Comparison of ENCODE assay signal across 9 cellular contexts in the genomic region with DNA sequence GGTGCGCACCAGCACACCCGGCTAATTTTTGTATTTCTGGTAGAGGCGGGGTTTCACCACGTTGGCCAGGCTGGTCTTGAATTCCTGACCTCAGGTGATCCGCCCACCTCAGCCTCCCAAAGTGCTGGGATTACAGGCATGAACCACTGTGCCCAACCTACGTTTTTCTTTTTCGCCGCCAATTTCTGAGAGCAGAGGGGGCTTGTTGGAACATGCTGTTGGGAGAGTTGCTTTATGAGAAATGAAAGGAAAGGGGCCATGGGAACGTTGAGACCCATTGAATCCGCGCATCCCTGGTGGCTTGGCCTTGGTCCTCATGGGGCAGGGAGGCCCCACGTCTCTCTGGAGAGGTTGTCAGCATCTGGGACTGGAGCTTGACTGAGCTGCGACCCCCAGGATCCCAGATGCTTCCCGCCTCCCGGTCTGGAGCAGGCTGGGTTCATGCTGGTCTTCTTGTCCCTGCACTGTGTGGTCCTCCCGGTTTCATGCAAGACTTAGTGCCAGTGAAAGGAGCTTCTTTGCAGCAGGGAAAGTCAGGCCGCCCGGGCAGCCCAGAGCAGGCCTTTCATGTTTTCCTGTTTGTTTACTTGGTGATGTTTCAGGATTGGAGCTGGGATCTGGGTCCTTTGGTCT. TPM values are rescaled to one million over a fixed set of nuclear protein-coding genes. Genes with fewer than 3 reads are reported as not detected.
A peak's percentile ranks its signal among the peaks of the same experiment; 100 is the strongest.
DNase-seq lines count a peak whose midpoint lies in the region; ATAC-seq and TF ChIP-seq lines count a peak whose summit lies in the region.
"Had no signal": no experiment of that assay in that cellular context is flagged by ENCODE, and none has a peak within 500 bp of the region (broad histone marks: within the 10 kb centered on the region; RNA-seq: fewer than 3 reads in every experiment).

No MANE protein-coding gene starts in this region.

- H4K20me1 ChIP-seq in BLaER1 treated with 17β-estradiol and CSF1 and Interleukin-3, amounts not matched to agents 10 nM and 100 nM, result peaks cover 0 to 64% (median 5%) of the 10 kb centered on the region in 11 experiments; a peak in 9 of 22 replicates
- no peaks in the 10 kb centered on the region for H4K20me1 ChIP-seq in HCT116 (ENCODE audit: insufficient read depth)

- H3K9me3 ChIP-seq in BLaER1 treated with 17β-estradiol and CSF1 and Interleukin-3, amounts not matched to agents 10 nM and 100 nM (replicated peaks in 1 of 11), result no peaks in the 10 kb centered on the region
- no peaks in the 10 kb centered on the region for H3K9me3 ChIP-seq in HCT116 (ENCODE audit: control insufficient read depth in 1 of 2, insufficient read depth in 1 of 2, low read depth in 1 of 2, low read length in 2 of 2)
- H3K9me3 ChIP-seq in colonic mucosa, result no peaks in the 10 kb centered on the region
- H3K9me3 ChIP-seq in neutrophil, result no peaks in the 10 kb centered on the region
- H3K9me3 ChIP-seq in adrenal gland (replicated peaks in 1 of 3), result no peaks in the 10 kb centered on the region

- H3K4me3 ChIP-seq in BLaER1 treated with 17β-estradiol and CSF1 and Interleukin-3, amounts not matched to agents 10 nM and 100 nM, result no peak overlapping the region
- peak overlapping the region; percentile 10 to 14; a peak in 2 of 4 replicates for H3K4me3 ChIP-seq in HCT116 (replicated peaks in 1 of 2; ENCODE audit: low read depth in 1 of 2, low read length in 2 of 2)
- no peak overlapping the region for H3K4me3 ChIP-seq in colonic mucosa
- H3K4me3 ChIP-seq in neutrophil (ENCODE audit: low read depth in 1 of 2, low read length in 1 of 2), result no peak overlapping the region
- no peak overlapping the region for H3K4me3 ChIP-seq in adrenal gland

- H3K27ac ChIP-seq in BLaER1 treated with 17β-estradiol and CSF1 and Interleukin-3, amounts not matched to agents 10 nM and 100 nM, result peak overlapping the region in 9 of 11 experiments; percentile 4 to 55 (median 47); a peak in 13 of 22 replicates
- H3K27ac ChIP-seq in HCT116 (ENCODE audit: low read depth, low read length) (peak overlapping the region; percentile 6; the same call in 1 of the 2 replicates), colonic mucosa (peak overlapping the region; percentile 17), neutrophil (peak overlapping the region; percentile 52), adrenal gland (peak overlapping the region in 1 of 5 donors; percentile 69)

- peaks cover 0 to 69% (median 19%) of the 10 kb centered on the region in 11 experiments; a peak in 11 of 22 replicates for H3K36me3 ChIP-seq in BLaER1 treated with 17β-estradiol and CSF1 and Interleukin-3, amounts not matched to agents 10 nM and 100 nM
- no peaks in the 10 kb centered on the region for H3K36me3 ChIP-seq in HCT116 (ENCODE audit: control insufficient read depth in 1 of 2, insufficient read depth in 2 of 2, low read length in 2 of 2)
- H3K36me3 ChIP-seq in colonic mucosa, result no peaks in the 10 kb centered on the region
- H3K36me3 ChIP-seq in neutrophil, result peaks cover 95% of the 10 kb centered on the region
- no peaks in the 10 kb centered on the region for H3K36me3 ChIP-seq in adrenal gland (replicated peaks in 1 of 2)

- peak overlapping the region in 7 of 11 experiments; percentile 10 to 48 (median 19); a peak in 5 of 22 replicates for H3K9ac ChIP-seq in BLaER1 treated with 17β-estradiol and CSF1 and Interleukin-3, amounts not matched to agents 10 nM and 100 nM
- H3K9ac ChIP-seq in HCT116 (ENCODE audit: low read length), result peak overlapping the region; percentile 16; the same call in 1 of the 2 replicates
- H3K9ac ChIP-seq in colonic mucosa (ENCODE audit: low read depth in 2 of 2, low read length in 2 of 2), result peak overlapping the region in 1 of 2 donors; percentile 0

- DNase-seq in HCT116 (ENCODE audit: low read depth, low spot score) (no peak), colonic mucosa (no peak), NCI-H524 (lab: John Stamatoyannopoulos, UW) (no peak), adrenal gland (no peak), islet precursor cell (no peak)
- DNase-seq: activated naive CD8-positive, alpha-beta T cell treated with anti-CD3 and anti-CD28 coated beads, Interleukin-2, amount 10 ng/mL, durations not matched to agents 7 days and 5 days; occipital lobe had no signal

- no peaks in the 10 kb centered on the region for H3K9me2 ChIP-seq in HCT116 (ENCODE audit: insufficient read depth)

- RAD21 ChIA-PET in HCT116 (lab: Charles Lee; ENCODE audit: low non-redundant PET in 1 of 2, low total read pairs in 2 of 2, uncharacterized antibody in 2 of 2, unreplicated experiment in 2 of 2), result no interaction called here

- 71 to 79% (median 77%) methylated on average over 18 of the region's 18 CpGs for WGBS in adrenal gland, 4 donors

- intact Hi-C loops in HCT116 (cut with micrococcal nuclease) (no loop called here), colonic mucosa (cut with DNase I) (no loop called here), adrenal gland (cut with DNase I) (loop anchor here in 1 of 2 donors (10.0 kb wide), 1 partner anchor 112 kb away; no protein-coding TSS in a partner anchor)

- TF ChIP-seq CTCF in HCT116 (IDR thresholded peaks at IDR 0.05 in 2 of 3, conservative IDR thresholded peaks at IDR 0.05 in 1 of 3; ENCODE audit: borderline replicate concordance in 1 of 3, insufficient read depth in 1 of 3, low read depth in 2 of 3, low read length in 2 of 3), result no peak
- no peak for TF ChIP-seq CTCF in colonic mucosa (IDR thresholded peaks at IDR 0.05)
- no peak for TF ChIP-seq CTCF in neutrophil (IDR thresholded peaks at IDR 0.05)
- no peak for TF ChIP-seq CTCF in adrenal gland (IDR thresholded peaks at IDR 0.05)

- no peak for TF ChIP-seq RAD21 in HCT116 (IDR thresholded peaks at IDR 0.05; ENCODE audit: low read depth)

- CTCF ChIA-PET in HCT116 (lab: Charles Lee), result no interaction called here

- no peak for ATAC-seq in HCT116

- POLR2A ChIA-PET in HCT116 (lab: Charles Lee), result no interaction called here

- H3K4me2 ChIP-seq in BLaER1 treated with 17β-estradiol and CSF1 and Interleukin-3, amounts not matched to agents 10 nM and 100 nM, result peak overlapping the region in 10 of 11 experiments; percentile 46 to 92 (median 84); a peak in 19 of 22 replicates
- peak overlapping the region; percentile 82 for H3K4me2 ChIP-seq in HCT116 (ENCODE audit: low read length)

- TSS peak; percentile 60 for BruUV-seq in HCT116 (replicated peaks; lab: Mats Ljungman, UMichigan)

- H3K79me2 ChIP-seq in HCT116 (ENCODE audit: insufficient read depth, low read length), result no peaks in the 10 kb centered on the region

- no peak overlapping the region for H2AFZ ChIP-seq in HCT116 (ENCODE audit: low read depth, low read length, poor library complexity, severe bottlenecking)

- TF ChIP-seq POLR2A in HCT116 (IDR thresholded peaks at IDR 0.05; ENCODE audit: borderline replicate concordance, extremely low read depth, insufficient read depth, insufficient read length) (no peak), adrenal gland (IDR thresholded peaks at IDR 0.05) (no peak)

- peaks cover 17 to 54% (median 37%) of the 10 kb centered on the region in 10 experiments for H3K4me1 ChIP-seq in BLaER1 treated with 17β-estradiol and CSF1 and Interleukin-3, amounts not matched to agents 10 nM and 100 nM
- H3K4me1 ChIP-seq in HCT116 (ENCODE audit: control insufficient read depth in 1 of 2, insufficient read depth in 2 of 2, low read length in 2 of 2) (peaks cover 54 to 61% of the 10 kb centered on the region in 2 experiments), colonic mucosa (no peaks in the 10 kb centered on the region), neutrophil (ENCODE audit: control insufficient read depth in 1 of 2, insufficient read depth in 1 of 2, low read depth in 1 of 2, low read length in 1 of 2) (peaks cover 14 to 16% of the 10 kb centered on the region in 2 experiments), adrenal gland (replicated peaks in 1 of 2) (no peaks in the 10 kb centered on the region)

- H3K27me3 ChIP-seq in BLaER1 treated with 17β-estradiol and CSF1 and Interleukin-3, amounts not matched to agents 10 nM and 100 nM, result peaks cover 0 to 14% (median 5%) of the 10 kb centered on the region in 11 experiments; a peak in 9 of 22 replicates
- H3K27me3 ChIP-seq in HCT116 (ENCODE audit: insufficient read depth, low read length) (no peaks in the 10 kb centered on the region), colonic mucosa (no peaks in the 10 kb centered on the region), neutrophil (peaks cover 57% of the 10 kb centered on the region), adrenal gland (no peaks in the 10 kb centered on the region)

TF ChIP-seq in HCT116, 20 proteins besides CTCF, POLR2A, EP300 and RAD21:
- TF ChIP-seq EZH2 (IDR thresholded peaks at IDR 0.05) (no peak), EZH2phosphoT487 (IDR thresholded peaks at IDR 0.05; ENCODE audit: borderline replicate concordance) (no peak), EGR1 (IDR thresholded peaks at IDR 0.05; ENCODE audit: low read depth) (no peak), ELF1 (IDR thresholded peaks at IDR 0.05; ENCODE audit: borderline replicate concordance, low read depth) (no peak), ZFX (IDR thresholded peaks at IDR 0.05) (no peak), SRF (IDR thresholded peaks at IDR 0.05; ENCODE audit: low read depth) (no peak), ATF3 (IDR thresholded peaks at IDR 0.05) (no peak), FOSL1 (IDR thresholded peaks at IDR 0.05; ENCODE audit: low read depth) (no peak)
- TF ChIP-seq, protein P1, sequence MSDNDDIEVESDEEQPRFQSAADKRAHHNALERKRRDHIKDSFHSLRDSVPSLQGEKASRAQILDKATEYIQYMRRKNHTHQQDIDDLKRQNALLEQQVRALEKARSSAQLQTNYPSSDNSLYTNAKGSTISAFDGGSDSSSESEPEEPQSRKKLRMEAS (IDR thresholded peaks at IDR 0.05), result no peak

RNA-seq across cellular contexts. Expression of gene CRISPLD2, which starts 22.8 kb away (rescaled TPM):
- total RNA-seq in HCT116 (2021; ENCODE audit: unreplicated experiment) (4.6 TPM), colonic mucosa (10 to 100 TPM; 10.4 to 37.9 TPM), adrenal gland (100 to 1,000 TPM in 3 of 8 donors, 10 to 100 TPM in 5; 34.6 to 362 (median 85.3) TPM)
- 1.7 and 1.9 TPM in 2 replicates for polyA plus RNA-seq in HCT116 (2012)
- 10 to 100 TPM; 21.0 to 43.8 (median 42.1) TPM for polyA plus RNA-seq in adrenal gland

Comparison
In these comparisons a context has a peak if more than half of its experiments do, and no peak if none do; other contexts are left out.
1. H3K4me3 ChIP-seq: peak in HCT116 (2 of 2); none in BLaER1 treated with 17β-estradiol and CSF1 and Interleukin-3, amounts not matched to agents 10 nM and 100 nM (0 of 10), colonic mucosa (single experiment), neutrophil (0 of 2) and adrenal gland (0 of 4).